10 cellular contexts compared by ENCODE assay signal in genomic region chr11:119774180-119774763, GRCh38. TPM values are rescaled to one million over a fixed set of nuclear protein-coding genes. Genes with fewer than 3 reads are reported as not detected.
DNase-seq lines count a peak whose midpoint lies in the region; ATAC-seq and TF ChIP-seq lines count a peak whose summit lies in the region.
"Had no signal": no experiment of that assay in that cellular context is flagged by ENCODE, and none has a peak within 500 bp of the region (broad histone marks: within the 10 kb centered on the region; RNA-seq: fewer than 3 reads in every experiment).

No MANE protein-coding gene starts in this region.

- no peak for TF ChIP-seq POLR2A in HCT116 (IDR thresholded peaks at IDR 0.05; ENCODE audit: borderline replicate concordance, extremely low read depth, insufficient read depth, insufficient read length)

- RAD21 ChIA-PET in HCT116 (lab: Charles Lee; ENCODE audit: low non-redundant PET in 1 of 2, low total read pairs in 2 of 2, uncharacterized antibody in 2 of 2, unreplicated experiment in 2 of 2): no interaction called here

- H3K4me1 Mint-ChIP-seq in chondrocyte (ENCODE audit: low read depth) (no peaks in the 10 kb centered on the region), neural crest cell (no peaks in the 10 kb centered on the region)

- no peak overlapping the region for H3K27ac ChIP-seq in HCT116 (ENCODE audit: low read depth, low read length)
- H3K27ac ChIP-seq: KMS-11 had no signal

- H3K4me1 ChIP-seq in HCT116 (ENCODE audit: control insufficient read depth in 1 of 2, insufficient read depth in 2 of 2, low read length in 2 of 2): no peaks in the 10 kb centered on the region

- no peak overlapping the region for H3K4me3 ChIP-seq in HCT116 (replicated peaks in 1 of 2; ENCODE audit: low read depth in 1 of 2, low read length in 2 of 2)

- TF ChIP-seq CTCF in HCT116 (IDR thresholded peaks at IDR 0.05 in 2 of 3, conservative IDR thresholded peaks at IDR 0.05 in 1 of 3; ENCODE audit: borderline replicate concordance in 1 of 3, insufficient read depth in 1 of 3, low read depth in 2 of 3, low read length in 2 of 3): no peak
- no peak for TF ChIP-seq CTCF in chondrocyte (IDR thresholded peaks at IDR 0.05)
- TF ChIP-seq CTCF in neural crest cell (conservative IDR thresholded peaks at IDR 0.05): no peak

- BruUV-seq in HCT116 (replicated peaks; lab: Mats Ljungman, UMichigan): no TSS peak

- H3K27me3 Mint-ChIP-seq in chondrocyte (ENCODE audit: low read depth): peaks cover 39% of the 10 kb centered on the region
- peaks cover 37% of the 10 kb centered on the region for H3K27me3 Mint-ChIP-seq in neural crest cell (ENCODE audit: low read depth)

- H3K36me3 Mint-ChIP-seq in chondrocyte (ENCODE audit: low read depth) (no peaks in the 10 kb centered on the region), neural crest cell (ENCODE audit: low read depth) (no peaks in the 10 kb centered on the region)
- H3K36me3 Mint-ChIP-seq: activated naive CD8-positive, alpha-beta T cell had no signal

- H3K36me3 ChIP-seq in HCT116 (ENCODE audit: control insufficient read depth in 1 of 2, insufficient read depth in 2 of 2, low read length in 2 of 2): no peaks in the 10 kb centered on the region

- H3K9ac ChIP-seq in HCT116 (ENCODE audit: low read length): no peak overlapping the region
- H3K9ac ChIP-seq: KMS-11 had no signal

- ATAC-seq in HCT116 (no peak), HG03039 (IDR thresholded peaks at IDR 0.05; ENCODE audit: unreplicated experiment) (no peak), GM21390 (IDR thresholded peaks at IDR 0.05; ENCODE audit: unreplicated experiment) (no peak)

- intact Hi-C loops in HCT116 (cut with micrococcal nuclease): no loop called here

- CTCF ChIA-PET in HCT116 (lab: Charles Lee): no interaction called here

- H4K20me1 ChIP-seq in HCT116 (ENCODE audit: insufficient read depth): no peaks in the 10 kb centered on the region

- H3K27me3 ChIP-seq in HCT116 (ENCODE audit: insufficient read depth, low read length): peaks cover 35% of the 10 kb centered on the region

- POLR2A ChIA-PET in HCT116 (lab: Charles Lee): no interaction called here

- H3K9me3 ChIP-seq in HCT116 (ENCODE audit: control insufficient read depth in 1 of 2, insufficient read depth in 1 of 2, low read depth in 1 of 2, low read length in 2 of 2): no peaks in the 10 kb centered on the region

- H3K4me2 ChIP-seq in HCT116 (ENCODE audit: low read length): no peak overlapping the region
- H3K4me2 ChIP-seq: KMS-11 had no signal

- no peaks in the 10 kb centered on the region for H3K79me2 ChIP-seq in HCT116 (ENCODE audit: insufficient read depth, low read length)

- H3K4me3 Mint-ChIP-seq in chondrocyte (ENCODE audit: unreplicated experiment) (no peak overlapping the region), neural crest cell (no peak overlapping the region)
- H3K4me3 Mint-ChIP-seq: activated naive CD8-positive, alpha-beta T cell had no signal

- TF ChIP-seq RAD21 in HCT116 (IDR thresholded peaks at IDR 0.05; ENCODE audit: low read depth): no peak

- H3K27ac Mint-ChIP-seq in chondrocyte (ENCODE audit: unreplicated experiment) (no peak overlapping the region), neural crest cell (ENCODE audit: unreplicated experiment) (no peak overlapping the region)
- H3K27ac Mint-ChIP-seq: activated naive CD8-positive, alpha-beta T cell had no signal

- DNase-seq in HCT116 (ENCODE audit: low read depth, low spot score): no peak
- peak; percentile 49 for DNase-seq in NAMALWA (ENCODE audit: low spot score)
- peak; percentile 37 for DNase-seq in chondrocyte (ENCODE audit: low spot score)
- DNase-seq in neural crest cell (ENCODE audit: low read depth, low spot score): peak; percentile 53
- DNase-seq in middle frontal gyrus (ENCODE audit: extremely low spot score, low spot score): no peak
- DNase-seq: GDM1 had no signal

- H3K9me2 ChIP-seq in HCT116 (ENCODE audit: insufficient read depth): no peaks in the 10 kb centered on the region

- H3K9me3 Mint-ChIP-seq in chondrocyte (ENCODE audit: low read depth) (no peaks in the 10 kb centered on the region), neural crest cell (no peaks in the 10 kb centered on the region)

- H2AFZ ChIP-seq in HCT116 (ENCODE audit: low read depth, low read length, poor library complexity, severe bottlenecking): no peak overlapping the region

TF ChIP-seq in HCT116, 20 proteins besides CTCF, POLR2A, EP300 and RAD21:
- TF ChIP-seq YY1 (IDR thresholded peaks at IDR 0.05; ENCODE audit: extremely low read depth, insufficient replicate concordance, low read depth, low read length) (no peak), EZH2 (IDR thresholded peaks at IDR 0.05) (no peak), EZH2phosphoT487 (IDR thresholded peaks at IDR 0.05; ENCODE audit: borderline replicate concordance) (no peak), MAX (IDR thresholded peaks at IDR 0.05) (no peak), SRF (IDR thresholded peaks at IDR 0.05; ENCODE audit: low read depth) (no peak), ZBTB33 (IDR thresholded peaks at IDR 0.05; ENCODE audit: extremely low read depth, insufficient replicate concordance, low read length) (no peak), ELF1 (IDR thresholded peaks at IDR 0.05; ENCODE audit: borderline replicate concordance, low read depth) (no peak), JUND (IDR thresholded peaks at IDR 0.05) (no peak), SIN3A (IDR thresholded peaks at IDR 0.05; ENCODE audit: low read depth) (no peak), ZFX (IDR thresholded peaks at IDR 0.05) (no peak), SP1 (IDR thresholded peaks at IDR 0.05; ENCODE audit: low read depth) (no peak), TCF7L2 (IDR thresholded peaks at IDR 0.05; ENCODE audit: borderline replicate concordance, extremely low read depth, insufficient read depth, insufficient read length) (peak; percentile 46)
- TF ChIP-seq, protein P1, sequence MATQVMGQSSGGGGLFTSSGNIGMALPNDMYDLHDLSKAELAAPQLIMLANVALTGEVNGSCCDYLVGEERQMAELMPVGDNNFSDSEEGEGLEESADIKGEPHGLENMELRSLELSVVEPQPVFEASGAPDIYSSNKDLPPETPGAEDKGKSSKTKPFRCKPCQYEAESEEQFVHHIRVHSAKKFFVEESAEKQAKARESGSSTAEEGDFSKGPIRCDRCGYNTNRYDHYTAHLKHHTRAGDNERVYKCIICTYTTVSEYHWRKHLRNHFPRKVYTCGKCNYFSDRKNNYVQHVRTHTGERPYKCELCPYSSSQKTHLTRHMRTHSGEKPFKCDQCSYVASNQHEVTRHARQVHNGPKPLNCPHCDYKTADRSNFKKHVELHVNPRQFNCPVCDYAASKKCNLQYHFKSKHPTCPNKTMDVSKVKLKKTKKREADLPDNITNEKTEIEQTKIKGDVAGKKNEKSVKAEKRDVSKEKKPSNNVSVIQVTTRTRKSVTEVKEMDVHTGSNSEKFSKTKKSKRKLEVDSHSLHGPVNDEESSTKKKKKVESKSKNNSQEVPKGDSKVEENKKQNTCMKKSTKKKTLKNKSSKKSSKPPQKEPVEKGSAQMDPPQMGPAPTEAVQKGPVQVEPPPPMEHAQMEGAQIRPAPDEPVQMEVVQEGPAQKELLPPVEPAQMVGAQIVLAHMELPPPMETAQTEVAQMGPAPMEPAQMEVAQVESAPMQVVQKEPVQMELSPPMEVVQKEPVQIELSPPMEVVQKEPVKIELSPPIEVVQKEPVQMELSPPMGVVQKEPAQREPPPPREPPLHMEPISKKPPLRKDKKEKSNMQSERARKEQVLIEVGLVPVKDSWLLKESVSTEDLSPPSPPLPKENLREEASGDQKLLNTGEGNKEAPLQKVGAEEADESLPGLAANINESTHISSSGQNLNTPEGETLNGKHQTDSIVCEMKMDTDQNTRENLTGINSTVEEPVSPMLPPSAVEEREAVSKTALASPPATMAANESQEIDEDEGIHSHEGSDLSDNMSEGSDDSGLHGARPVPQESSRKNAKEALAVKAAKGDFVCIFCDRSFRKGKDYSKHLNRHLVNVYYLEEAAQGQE (IDR thresholded peaks at IDR 0.05; ENCODE audit: low read depth): peak; percentile 93

RNA-seq across cellular contexts. Expression of gene NECTIN1, which starts 45.3 kb away (rescaled TPM):
- total RNA-seq in HCT116 (2021; ENCODE audit: unreplicated experiment): 23.8 TPM
- polyA plus RNA-seq in HCT116 (2012): 17.7 and 22.2 TPM in 2 replicates
- 9.1 to 10.3 TPM (median 9.7 TPM) in 3 replicates for total RNA-seq in chondrocyte
- total RNA-seq in neural crest cell: 44.6 and 49.2 TPM in 2 replicates

Comparison
In these comparisons a context has a peak if more than half of its experiments do, and no peak if none do; other contexts are left out.
1. DNase-seq: peak in NAMALWA (single experiment), chondrocyte (single experiment) and neural crest cell (single experiment); none in HCT116 (single experiment) and middle frontal gyrus (single experiment).